8 cellular contexts compared by ENCODE assay signal in genomic region chr19:49680473-49681351, GRCh38. TPM values are rescaled to one million over a fixed set of nuclear protein-coding genes. Genes with fewer than 3 reads are reported as not detected.
DNase-seq lines count a peak whose midpoint lies in the region; ATAC-seq and TF ChIP-seq lines count a peak whose summit lies in the region.

No MANE protein-coding gene starts in this region.

- H3K27ac ChIP-seq in AG04450 (ENCODE audit: low read depth, low read length) (peak overlapping the region; percentile 39), layer of hippocampus (ENCODE audit: low read depth, low read length) (peak overlapping the region; percentile 77)

- intact Hi-C loops in activated CD4-positive, alpha-beta T cell treated with anti-CD3 and anti-CD28 coated beads for 36 hours (cut with DNase I, micrococcal nuclease), result loop anchor here in 1 of 2 experiments (1.0 kb wide), 2 partner anchors 100 to 177 kb away; partner anchors contain the start of gene NOSIP

- peak; percentile 5 for ATAC-seq in activated CD4-positive, alpha-beta T cell treated with anti-CD3 and anti-CD28 coated beads for 36 hours
- no peak for ATAC-seq in HG03439 (IDR thresholded peaks at IDR 0.05; ENCODE audit: unreplicated experiment)

- H3K27me3 ChIP-seq in AG04450 (ENCODE audit: control insufficient read depth, insufficient read depth, low read length) (no peaks in the 10 kb centered on the region), layer of hippocampus (ENCODE audit: control insufficient read depth, insufficient read depth, low read length) (no peaks in the 10 kb centered on the region)

- H3K4me3 ChIP-seq in AG04450 (ENCODE audit: low read depth, low read length), result peak overlapping the region; percentile 39

- H3K4me1 Mint-ChIP-seq in activated CD4-positive, alpha-beta T cell treated with anti-CD3 and anti-CD28 coated beads for 36 hours, result peaks cover 40% of the 10 kb centered on the region

- H3K9me3 ChIP-seq in AG04450 (ENCODE audit: control insufficient read depth, insufficient read depth, low read length), result peaks cover 4% of the 10 kb centered on the region; the same call in 1 of the 2 replicates

- no peaks in the 10 kb centered on the region for H3K27me3 Mint-ChIP-seq in activated CD4-positive, alpha-beta T cell treated with anti-CD3 and anti-CD28 coated beads for 36 hours

- DNase-seq in AG04450 (ENCODE audit: low read depth, low spot score) (peak; percentile 71), H4 (ENCODE audit: low spot score) (peak; percentile 83), NCI-H446 treated with DMSO at 0.1 percent for 48 hours (lab: John Stamatoyannopoulos, UW) (peak; percentile 73), cerebellar cortex (ENCODE audit: low spot score) (peak; percentile 89)
- DNase-seq in activated CD4-positive, alpha-beta T cell treated with anti-CD3 and anti-CD28 coated beads for 36 hours, result peak; percentile 98
- peak; percentile 95 to 97 for DNase-seq in stimulated activated CD4-positive, alpha-beta T cell treated with anti-CD3 and anti-CD28 coated beads, Interleukin-1b, Interleukin-23, amount 100 ng/mL, for 4 hours (ENCODE audit: low read depth in 2 of 2)

- H3K27ac Mint-ChIP-seq in activated CD4-positive, alpha-beta T cell treated with anti-CD3 and anti-CD28 coated beads for 36 hours, result peak overlapping the region; percentile 75

- H3K9me3 Mint-ChIP-seq in activated CD4-positive, alpha-beta T cell treated with anti-CD3 and anti-CD28 coated beads for 36 hours (ENCODE audit: low read depth), result no peaks in the 10 kb centered on the region

- POLR2A ChIA-PET in AG04450 (lab: Yijun Ruan, JAX), result interaction anchor here (0.7 kb wide), 1 partner anchor 129 kb away, joined by 3 read pairs; no protein-coding TSS in a partner anchor
- POLR2A ChIA-PET in activated CD4-positive, alpha-beta T cell treated with anti-CD3 and anti-CD28 coated beads for 36 hours (lab: Charles Lee), result no interaction called here

- CTCF ChIA-PET in AG04450 (lab: Charles Lee), result interaction anchor here (0.6 to 1.3 kb wide), 17 partner anchors 8 to 208 kb away, joined by 3 to 14 read pairs (median 4); partner anchors contain the start of genes ADM5, AP2A1, CPT1C and FUZ
- CTCF ChIA-PET in activated CD4-positive, alpha-beta T cell treated with anti-CD3 and anti-CD28 coated beads for 36 hours (lab: Charles Lee), result interaction anchor here (0.5 to 4.8 kb wide), 15 partner anchors 9 to 1792 kb away, joined by 3 to 33 read pairs (median 4); partner anchors contain the start of genes ADM5, PTOV1, RRAS and SCAF1

- peak overlapping the region; percentile 46 for H3K4me3 Mint-ChIP-seq in activated CD4-positive, alpha-beta T cell treated with anti-CD3 and anti-CD28 coated beads for 36 hours

- peaks cover 45% of the 10 kb centered on the region for H3K36me3 Mint-ChIP-seq in activated CD4-positive, alpha-beta T cell treated with anti-CD3 and anti-CD28 coated beads for 36 hours (ENCODE audit: low read depth)

- peak; percentile 99 for TF ChIP-seq CTCF in AG04450 (IDR thresholded peaks at IDR 0.05; ENCODE audit: low read depth, low read length)

RNA-seq across cellular contexts. Expression of gene PRMT1, which starts 3.6 kb away (rescaled TPM):
- polyA plus RNA-seq in AG04450 (2011; rRNA removed), result 287 and 305 TPM in 2 replicates
- 393 and 556 TPM in 2 replicates for polyA minus RNA-seq in AG04450 (2011; rRNA and poly(A)+ RNA removed)
- 629 and 716 TPM in 2 replicates for total RNA-seq in H4 (2014; rRNA removed; shearing (Covaris generic))
- 100 to 1,000 TPM; 384 to 448 TPM for total RNA-seq in activated CD4-positive, alpha-beta T cell treated with anti-CD3 and anti-CD28 coated beads for 36 hours

RNA-seq across cellular contexts. Expression of gene ADM5, which starts 8.7 kb away (rescaled TPM):
- 0.19 and 0.33 TPM in 2 replicates for polyA plus RNA-seq in AG04450 (2011; rRNA removed)
- 0.14 and 0.39 TPM in 2 replicates for polyA minus RNA-seq in AG04450 (2011; rRNA and poly(A)+ RNA removed)
- total RNA-seq in H4 (2014; rRNA removed; shearing (Covaris generic)), result 0.08 and 1.4 TPM in 2 replicates
- total RNA-seq in activated CD4-positive, alpha-beta T cell treated with anti-CD3 and anti-CD28 coated beads for 36 hours, result 1 to 10 TPM; 4.1 to 4.4 TPM

RNA-seq across cellular contexts. Expression of gene CPT1C, which starts 10.2 kb away (rescaled TPM):
- polyA plus RNA-seq in AG04450 (2011; rRNA removed), result 20.3 and 24.2 TPM in 2 replicates
- 22.8 and 28.5 TPM in 2 replicates for polyA minus RNA-seq in AG04450 (2011; rRNA and poly(A)+ RNA removed)
- total RNA-seq in H4 (2014; rRNA removed; shearing (Covaris generic)), result 1.6 and 2.6 TPM in 2 replicates
- total RNA-seq in activated CD4-positive, alpha-beta T cell treated with anti-CD3 and anti-CD28 coated beads for 36 hours, result 1 to 10 TPM; 1.1 to 1.6 TPM

RNA-seq across cellular contexts. Expression of gene BCL2L12, which starts 15.0 kb away (rescaled TPM):
- polyA plus RNA-seq in AG04450 (2011; rRNA removed), result 8.8 and 10.9 TPM in 2 replicates
- 4.4 and 5.9 TPM in 2 replicates for polyA minus RNA-seq in AG04450 (2011; rRNA and poly(A)+ RNA removed)
- total RNA-seq in H4 (2014; rRNA removed; shearing (Covaris generic)), result 9.0 and 14.8 TPM in 2 replicates
- 10 to 100 TPM; 79.6 to 93.8 TPM for total RNA-seq in activated CD4-positive, alpha-beta T cell treated with anti-CD3 and anti-CD28 coated beads for 36 hours

RNA-seq across cellular contexts. Expression of gene IRF3, which starts 15.1 kb away (rescaled TPM):
- 33.5 and 54.9 TPM in 2 replicates for polyA plus RNA-seq in AG04450 (2011; rRNA removed)
- 26.1 and 35.0 TPM in 2 replicates for polyA minus RNA-seq in AG04450 (2011; rRNA and poly(A)+ RNA removed)
- total RNA-seq in H4 (2014; rRNA removed; shearing (Covaris generic)), result 123 and 133 TPM in 2 replicates
- total RNA-seq in activated CD4-positive, alpha-beta T cell treated with anti-CD3 and anti-CD28 coated beads for 36 hours, result 100 to 1,000 TPM; 123 to 125 TPM
